Comparison of ENCODE assay signal across 2 cellular contexts in genomic region chr6:38054526-38054925, GRCh38.
TF ChIP-seq lines count a peak whose summit lies in the region.

No MANE protein-coding gene starts in this region.

TF ChIP-seq in HepG2, 621 proteins besides CTCF, POLR2A, EP300 and RAD21 (continued from another document):
- TF ChIP-seq TFDP1 (CRISPR knock-in tag; IDR thresholded peaks at IDR 0.05; ENCODE audit: borderline replicate concordance) (no peak), HNF4A (CRISPR knock-in tag; IDR thresholded peaks at IDR 0.05) (peak; percentile 59; the same call in 1 of the 2 replicates), PAXIP1 (CRISPR knock-in tag; conservative IDR thresholded peaks at IDR 0.05) (peak; percentile 44), FOXA1 (IDR thresholded peaks at IDR 0.05) (no peak), FOXA1 (CRISPR knock-in tag; IDR thresholded peaks at IDR 0.05) (0 out of 2 replicates have a peak, but pooled peaks have one; percentile 31), RBM22 (optimal IDR thresholded peaks at IDR 0.05; ENCODE audit: low read length) (no peak), HNF4G (IDR thresholded peaks at IDR 0.05; ENCODE audit: borderline replicate concordance, low read depth, low read length) (peak; percentile 44; the same call in 1 of the 2 replicates), HNF4G (CRISPR knock-in tag; IDR thresholded peaks at IDR 0.05; ENCODE audit: borderline replicate concordance, low read depth) (no peak), NCOR1 (IDR thresholded peaks at IDR 0.05; ENCODE audit: borderline replicate concordance, low read length) (peak; percentile 33; the same call in 1 of the 2 replicates), ZNF350 (CRISPR knock-in tag; IDR thresholded peaks at IDR 0.05; ENCODE audit: borderline replicate concordance, low read depth) (no peak)

TF ChIP-seq in GM23338, 12 proteins besides CTCF, POLR2A, EP300 and RAD21 (continued from another document):
- TF ChIP-seq ZNF462 (CRISPR knock-in tag; IDR thresholded peaks at IDR 0.05) (no peak), JUNB (IDR thresholded peaks at IDR 0.05; ENCODE audit: unreplicated experiment) (no peak), EZH2 (IDR thresholded peaks at IDR 0.05; ENCODE audit: low read depth, unreplicated experiment) (no peak), REST (IDR thresholded peaks at IDR 0.05; ENCODE audit: unreplicated experiment) (no peak), STAT1 (IDR thresholded peaks at IDR 0.05; ENCODE audit: unreplicated experiment) (no peak), NANOG (IDR thresholded peaks at IDR 0.05; ENCODE audit: borderline replicate concordance) (no peak), EZH2phosphoT487 (IDR thresholded peaks at IDR 0.05; ENCODE audit: unreplicated experiment) (no peak), CREB1 (CRISPR knock-in tag; IDR thresholded peaks at IDR 0.05; ENCODE audit: low read depth) (no peak), ZNF114 (CRISPR knock-in tag; IDR thresholded peaks at IDR 0.05) (no peak)
- TF ChIP-seq, protein P1, sequence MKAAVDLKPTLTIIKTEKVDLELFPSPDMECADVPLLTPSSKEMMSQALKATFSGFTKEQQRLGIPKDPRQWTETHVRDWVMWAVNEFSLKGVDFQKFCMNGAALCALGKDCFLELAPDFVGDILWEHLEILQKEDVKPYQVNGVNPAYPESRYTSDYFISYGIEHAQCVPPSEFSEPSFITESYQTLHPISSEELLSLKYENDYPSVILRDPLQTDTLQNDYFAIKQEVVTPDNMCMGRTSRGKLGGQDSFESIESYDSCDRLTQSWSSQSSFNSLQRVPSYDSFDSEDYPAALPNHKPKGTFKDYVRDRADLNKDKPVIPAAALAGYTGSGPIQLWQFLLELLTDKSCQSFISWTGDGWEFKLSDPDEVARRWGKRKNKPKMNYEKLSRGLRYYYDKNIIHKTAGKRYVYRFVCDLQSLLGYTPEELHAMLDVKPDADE (IDR thresholded peaks at IDR 0.05): no peak
